Comparison of ENCODE assay signal across 15 cellular contexts in genomic region chr4:122412547-122412946, GRCh38. TPM values are rescaled to one million over a fixed set of nuclear protein-coding genes. Genes with fewer than 3 reads are reported as not detected.
DNase-seq lines count a peak whose midpoint lies in the region; ATAC-seq and TF ChIP-seq lines count a peak whose summit lies in the region.
"Had no signal": no experiment of that assay in that cellular context is flagged by ENCODE, and none has a peak within 500 bp of the region (broad histone marks: within the 10 kb centered on the region; RNA-seq: fewer than 3 reads in every experiment).

No MANE protein-coding gene starts in this region.

- H3K4me1 ChIP-seq in OCI-LY3 (ENCODE audit: low read length): peaks cover 16% of the 10 kb centered on the region
- H3K4me1 ChIP-seq in effector memory CD4-positive, alpha-beta T cell (ENCODE audit: control insufficient read depth, insufficient read depth, low read length, poor library complexity, severe bottlenecking): no peaks in the 10 kb centered on the region
- H3K4me1 ChIP-seq: BLaER1 treated with 17β-estradiol and CSF1 and Interleukin-3, amounts not matched to agents 10 nM and 100 nM had no signal

- H3K36me3 ChIP-seq in OCI-LY3 (replicated peaks; ENCODE audit: low read depth, low read length): no peaks in the 10 kb centered on the region
- H3K36me3 ChIP-seq in effector memory CD4-positive, alpha-beta T cell (ENCODE audit: control insufficient read depth, insufficient read depth, low read length): no peaks in the 10 kb centered on the region
- H3K36me3 ChIP-seq: BLaER1 treated with 17β-estradiol and CSF1 and Interleukin-3, amounts not matched to agents 10 nM and 100 nM; MG63; neutrophil had no signal

- H3K9me3 ChIP-seq in OCI-LY3 (ENCODE audit: insufficient read depth, low read length): no peaks in the 10 kb centered on the region
- no peaks in the 10 kb centered on the region for H3K9me3 ChIP-seq in effector memory CD4-positive, alpha-beta T cell (ENCODE audit: control insufficient read depth, low read length)
- H3K9me3 ChIP-seq in CD4-positive, alpha-beta T cell (ENCODE audit: control insufficient read depth, low read length): no peaks in the 10 kb centered on the region
- H3K9me3 ChIP-seq: BLaER1 treated with 17β-estradiol and CSF1 and Interleukin-3, amounts not matched to agents 10 nM and 100 nM; MG63; neutrophil had no signal

- no peaks in the 10 kb centered on the region for H3K36me3 Mint-ChIP-seq in glutamatergic neuron (ENCODE audit: unreplicated experiment)
- no peaks in the 10 kb centered on the region for H3K36me3 Mint-ChIP-seq in CD4-positive, alpha-beta T cell (ENCODE audit: low read depth)
- H3K36me3 Mint-ChIP-seq: T-cell had no signal

- no peak overlapping the region for H3K4me3 ChIP-seq in OCI-LY3 (ENCODE audit: low read length)
- no peak overlapping the region for H3K4me3 ChIP-seq in effector memory CD4-positive, alpha-beta T cell (ENCODE audit: insufficient read depth, low read depth, low read length, poor library complexity, severe bottlenecking)
- H3K4me3 ChIP-seq: BLaER1 treated with 17β-estradiol and CSF1 and Interleukin-3, amounts not matched to agents 10 nM and 100 nM; MG63; skin epidermis had no signal

- peak; percentile 60 for ATAC-seq in GM18858 (IDR thresholded peaks at IDR 0.05; ENCODE audit: unreplicated experiment)
- ATAC-seq in HG02870 (IDR thresholded peaks at IDR 0.05; ENCODE audit: unreplicated experiment): peak; percentile 99
- ATAC-seq in GM18511 (IDR thresholded peaks at IDR 0.05; ENCODE audit: unreplicated experiment): no peak
- ATAC-seq in CD4-positive, alpha-beta T cell (ENCODE audit: poor library complexity): no peak
- ATAC-seq: T-cell had no signal

- CTCF ChIA-PET in CD4-positive, alpha-beta T cell (lab: Charles Lee): no interaction called here

- POLR2A ChIA-PET in CD4-positive, alpha-beta T cell (lab: Charles Lee): no interaction called here

- H4K20me1 ChIP-seq in OCI-LY3 (ENCODE audit: insufficient read depth, low read length): no peaks in the 10 kb centered on the region
- H4K20me1 ChIP-seq: BLaER1 treated with 17β-estradiol and CSF1 and Interleukin-3, amounts not matched to agents 10 nM and 100 nM had no signal

- H3K27ac ChIP-seq in OCI-LY3 (ENCODE audit: low read length): peak overlapping the region; percentile 31
- no peak overlapping the region for H3K27ac ChIP-seq in effector memory CD4-positive, alpha-beta T cell (ENCODE audit: insufficient read depth, low read length, poor library complexity, severe bottlenecking)
- no peak overlapping the region for H3K27ac ChIP-seq in CD4-positive, alpha-beta T cell (ENCODE audit: low read depth, low read length)
- H3K27ac ChIP-seq: BLaER1 treated with 17β-estradiol and CSF1 and Interleukin-3, amounts not matched to agents 10 nM and 100 nM; neutrophil; skin epidermis had no signal

- H3K27me3 Mint-ChIP-seq in glutamatergic neuron (ENCODE audit: unreplicated experiment): no peaks in the 10 kb centered on the region
- H3K27me3 Mint-ChIP-seq in CD4-positive, alpha-beta T cell: no peaks in the 10 kb centered on the region

- H3K4me2 ChIP-seq in OCI-LY3 (ENCODE audit: low read length): peak overlapping the region; percentile 53
- H3K4me2 ChIP-seq: BLaER1 treated with 17β-estradiol and CSF1 and Interleukin-3, amounts not matched to agents 10 nM and 100 nM had no signal

- no peaks in the 10 kb centered on the region for H3K9me3 Mint-ChIP-seq in glutamatergic neuron (ENCODE audit: unreplicated experiment)
- no peaks in the 10 kb centered on the region for H3K9me3 Mint-ChIP-seq in CD4-positive, alpha-beta T cell
- H3K9me3 Mint-ChIP-seq: T-cell had no signal

- intact Hi-C loops in CD4-positive, alpha-beta T cell (cut with DNase I, micrococcal nuclease): no loop called here

- H3K9ac ChIP-seq in OCI-LY3 (ENCODE audit: low read length): peak overlapping the region; percentile 20; the same call in 1 of the 2 replicates
- H3K9ac ChIP-seq: BLaER1 treated with 17β-estradiol and CSF1 and Interleukin-3, amounts not matched to agents 10 nM and 100 nM had no signal

- peak overlapping the region; percentile 39 for H3K4me3 Mint-ChIP-seq in glutamatergic neuron (ENCODE audit: unreplicated experiment)
- H3K4me3 Mint-ChIP-seq in CD4-positive, alpha-beta T cell: no peak overlapping the region
- H3K4me3 Mint-ChIP-seq: T-cell had no signal

- H3K27me3 ChIP-seq in OCI-LY3 (ENCODE audit: low read depth, low read length): no peaks in the 10 kb centered on the region
- H3K27me3 ChIP-seq in effector memory CD4-positive, alpha-beta T cell (replicated peaks; ENCODE audit: control insufficient read depth, insufficient read depth, low read length, poor library complexity, severe bottlenecking): no peaks in the 10 kb centered on the region
- H3K27me3 ChIP-seq in CD4-positive, alpha-beta T cell (ENCODE audit: control insufficient read depth, insufficient read depth, low read length): no peaks in the 10 kb centered on the region
- H3K27me3 ChIP-seq: BLaER1 treated with 17β-estradiol and CSF1 and Interleukin-3, amounts not matched to agents 10 nM and 100 nM; MG63; neutrophil had no signal

- peaks cover 8% of the 10 kb centered on the region for H3K4me1 Mint-ChIP-seq in glutamatergic neuron (ENCODE audit: low read depth, unreplicated experiment)
- H3K4me1 Mint-ChIP-seq in CD4-positive, alpha-beta T cell (ENCODE audit: low read depth): no peaks in the 10 kb centered on the region
- H3K4me1 Mint-ChIP-seq: T-cell had no signal

- TF ChIP-seq CTCF in OCI-LY3 (IDR thresholded peaks at IDR 0.05; ENCODE audit: low read depth, low read length): no peak
- TF ChIP-seq CTCF in glutamatergic neuron (IDR thresholded peaks at IDR 0.05; ENCODE audit: partially characterized antibody, unreplicated experiment): no peak
- no peak for TF ChIP-seq CTCF in CD4-positive, alpha-beta T cell (IDR thresholded peaks at IDR 0.05)

- H3K79me2 ChIP-seq in OCI-LY3 (ENCODE audit: low read length): no peaks in the 10 kb centered on the region

- no peak for DNase-seq in glutamatergic neuron
- no peak for DNase-seq in T-helper 2 cell
- DNase-seq in effector memory CD4-positive, alpha-beta T cell: no peak
- no peak for DNase-seq in CD4-positive, alpha-beta T cell
- DNase-seq: activated T-cell treated with anti-CD3 and anti-CD28 coated beads for 4 hours, MG63, T-cell had no signal

- H2AFZ ChIP-seq in OCI-LY3 (ENCODE audit: low read depth, low read length): peak overlapping the region; percentile 84

- H3K27ac Mint-ChIP-seq in glutamatergic neuron (ENCODE audit: unreplicated experiment): peak overlapping the region; percentile 54
- no peak overlapping the region for H3K27ac Mint-ChIP-seq in CD4-positive, alpha-beta T cell
- H3K27ac Mint-ChIP-seq: T-cell had no signal

RNA-seq across cellular contexts. Expression of gene ADAD1, which starts 33.7 kb away (rescaled TPM):
- not detected for total RNA-seq in glutamatergic neuron (ENCODE audit: unreplicated experiment)
- not detected for total RNA-seq in CD4-positive, alpha-beta T cell
- total RNA-seq: cerebellum, T-cell had no signal

RNA-seq across cellular contexts. Expression of gene IL2, which starts 44.0 kb away (rescaled TPM):
- total RNA-seq in glutamatergic neuron (ENCODE audit: unreplicated experiment): not detected
- total RNA-seq in CD4-positive, alpha-beta T cell: 1 to 10 TPM; 3.7 to 4.7 TPM
- total RNA-seq: cerebellum had no signal

Comparison
In these comparisons a context has a peak if more than half of its experiments do, and no peak if none do; other contexts are left out.
1. ATAC-seq: peak in GM18858 (single experiment) and HG02870 (single experiment); none in GM18511 (single experiment) and CD4-positive, alpha-beta T cell (single experiment).